In the genomic region with DNA sequence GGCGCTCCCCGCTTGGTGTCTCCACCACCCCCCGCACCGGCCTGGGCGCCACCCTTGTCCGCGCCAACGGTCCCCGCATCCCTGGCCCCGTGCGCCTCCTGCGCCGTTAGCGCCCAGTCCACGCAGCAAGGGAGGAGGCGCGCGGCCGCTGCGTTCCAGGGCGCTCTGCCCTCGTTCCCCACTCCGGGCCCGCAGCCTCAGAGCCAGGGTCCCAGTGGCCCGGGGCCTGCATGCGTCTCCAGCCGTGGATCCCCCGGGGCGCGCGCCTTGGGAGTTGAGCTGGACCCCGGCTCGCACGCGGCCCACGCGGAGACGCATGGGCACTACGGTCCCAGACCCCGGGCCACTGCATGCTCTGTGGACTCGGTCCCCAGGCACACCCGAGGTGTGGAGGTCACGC, we compare ENCODE assay signal across 2 cellular contexts.
A peak's percentile ranks its signal among the peaks of the same experiment; 100 is the strongest.
TF ChIP-seq lines count a peak whose summit lies in the region.

No MANE protein-coding gene starts in this region.

TF ChIP-seq in GM23338, 12 proteins besides CTCF, POLR2A, EP300 and RAD21:
- TF ChIP-seq NANOG (IDR thresholded peaks at IDR 0.05; ENCODE audit: borderline replicate concordance), result no peak
- TF ChIP-seq, protein P1, sequence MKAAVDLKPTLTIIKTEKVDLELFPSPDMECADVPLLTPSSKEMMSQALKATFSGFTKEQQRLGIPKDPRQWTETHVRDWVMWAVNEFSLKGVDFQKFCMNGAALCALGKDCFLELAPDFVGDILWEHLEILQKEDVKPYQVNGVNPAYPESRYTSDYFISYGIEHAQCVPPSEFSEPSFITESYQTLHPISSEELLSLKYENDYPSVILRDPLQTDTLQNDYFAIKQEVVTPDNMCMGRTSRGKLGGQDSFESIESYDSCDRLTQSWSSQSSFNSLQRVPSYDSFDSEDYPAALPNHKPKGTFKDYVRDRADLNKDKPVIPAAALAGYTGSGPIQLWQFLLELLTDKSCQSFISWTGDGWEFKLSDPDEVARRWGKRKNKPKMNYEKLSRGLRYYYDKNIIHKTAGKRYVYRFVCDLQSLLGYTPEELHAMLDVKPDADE (IDR thresholded peaks at IDR 0.05), result no peak
- TF ChIP-seq EZH2phosphoT487 (IDR thresholded peaks at IDR 0.05; ENCODE audit: unreplicated experiment), result no peak
- no peak for TF ChIP-seq STAT1 (IDR thresholded peaks at IDR 0.05; ENCODE audit: unreplicated experiment)
- TF ChIP-seq ZNF331 (CRISPR knock-in tag; IDR thresholded peaks at IDR 0.05; ENCODE audit: low read depth), result no peak
- TF ChIP-seq POLR2AphosphoS5 (IDR thresholded peaks at IDR 0.05; ENCODE audit: low read depth), result no peak
- no peak for TF ChIP-seq JUNB (IDR thresholded peaks at IDR 0.05; ENCODE audit: unreplicated experiment)
- TF ChIP-seq, protein P2, sequence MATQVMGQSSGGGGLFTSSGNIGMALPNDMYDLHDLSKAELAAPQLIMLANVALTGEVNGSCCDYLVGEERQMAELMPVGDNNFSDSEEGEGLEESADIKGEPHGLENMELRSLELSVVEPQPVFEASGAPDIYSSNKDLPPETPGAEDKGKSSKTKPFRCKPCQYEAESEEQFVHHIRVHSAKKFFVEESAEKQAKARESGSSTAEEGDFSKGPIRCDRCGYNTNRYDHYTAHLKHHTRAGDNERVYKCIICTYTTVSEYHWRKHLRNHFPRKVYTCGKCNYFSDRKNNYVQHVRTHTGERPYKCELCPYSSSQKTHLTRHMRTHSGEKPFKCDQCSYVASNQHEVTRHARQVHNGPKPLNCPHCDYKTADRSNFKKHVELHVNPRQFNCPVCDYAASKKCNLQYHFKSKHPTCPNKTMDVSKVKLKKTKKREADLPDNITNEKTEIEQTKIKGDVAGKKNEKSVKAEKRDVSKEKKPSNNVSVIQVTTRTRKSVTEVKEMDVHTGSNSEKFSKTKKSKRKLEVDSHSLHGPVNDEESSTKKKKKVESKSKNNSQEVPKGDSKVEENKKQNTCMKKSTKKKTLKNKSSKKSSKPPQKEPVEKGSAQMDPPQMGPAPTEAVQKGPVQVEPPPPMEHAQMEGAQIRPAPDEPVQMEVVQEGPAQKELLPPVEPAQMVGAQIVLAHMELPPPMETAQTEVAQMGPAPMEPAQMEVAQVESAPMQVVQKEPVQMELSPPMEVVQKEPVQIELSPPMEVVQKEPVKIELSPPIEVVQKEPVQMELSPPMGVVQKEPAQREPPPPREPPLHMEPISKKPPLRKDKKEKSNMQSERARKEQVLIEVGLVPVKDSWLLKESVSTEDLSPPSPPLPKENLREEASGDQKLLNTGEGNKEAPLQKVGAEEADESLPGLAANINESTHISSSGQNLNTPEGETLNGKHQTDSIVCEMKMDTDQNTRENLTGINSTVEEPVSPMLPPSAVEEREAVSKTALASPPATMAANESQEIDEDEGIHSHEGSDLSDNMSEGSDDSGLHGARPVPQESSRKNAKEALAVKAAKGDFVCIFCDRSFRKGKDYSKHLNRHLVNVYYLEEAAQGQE (IDR thresholded peaks at IDR 0.05; ENCODE audit: unreplicated experiment), result no peak
- no peak for TF ChIP-seq CREB1 (CRISPR knock-in tag; IDR thresholded peaks at IDR 0.05; ENCODE audit: low read depth)
- TF ChIP-seq ZNF114 (CRISPR knock-in tag; IDR thresholded peaks at IDR 0.05), result no peak

TF ChIP-seq in K562, 482 proteins besides CTCF, POLR2A, EP300 and RAD21:
- TF ChIP-seq, protein P3, sequence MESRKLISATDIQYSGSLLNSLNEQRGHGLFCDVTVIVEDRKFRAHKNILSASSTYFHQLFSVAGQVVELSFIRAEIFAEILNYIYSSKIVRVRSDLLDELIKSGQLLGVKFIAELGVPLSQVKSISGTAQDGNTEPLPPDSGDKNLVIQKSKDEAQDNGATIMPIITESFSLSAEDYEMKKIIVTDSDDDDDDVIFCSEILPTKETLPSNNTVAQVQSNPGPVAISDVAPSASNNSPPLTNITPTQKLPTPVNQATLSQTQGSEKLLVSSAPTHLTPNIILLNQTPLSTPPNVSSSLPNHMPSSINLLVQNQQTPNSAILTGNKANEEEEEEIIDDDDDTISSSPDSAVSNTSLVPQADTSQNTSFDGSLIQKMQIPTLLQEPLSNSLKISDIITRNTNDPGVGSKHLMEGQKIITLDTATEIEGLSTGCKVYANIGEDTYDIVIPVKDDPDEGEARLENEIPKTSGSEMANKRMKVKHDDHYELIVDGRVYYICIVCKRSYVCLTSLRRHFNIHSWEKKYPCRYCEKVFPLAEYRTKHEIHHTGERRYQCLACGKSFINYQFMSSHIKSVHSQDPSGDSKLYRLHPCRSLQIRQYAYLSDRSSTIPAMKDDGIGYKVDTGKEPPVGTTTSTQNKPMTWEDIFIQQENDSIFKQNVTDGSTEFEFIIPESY (CRISPR knock-in tag; IDR thresholded peaks at IDR 0.05), result peak; percentile 90
- TF ChIP-seq, protein P4, sequence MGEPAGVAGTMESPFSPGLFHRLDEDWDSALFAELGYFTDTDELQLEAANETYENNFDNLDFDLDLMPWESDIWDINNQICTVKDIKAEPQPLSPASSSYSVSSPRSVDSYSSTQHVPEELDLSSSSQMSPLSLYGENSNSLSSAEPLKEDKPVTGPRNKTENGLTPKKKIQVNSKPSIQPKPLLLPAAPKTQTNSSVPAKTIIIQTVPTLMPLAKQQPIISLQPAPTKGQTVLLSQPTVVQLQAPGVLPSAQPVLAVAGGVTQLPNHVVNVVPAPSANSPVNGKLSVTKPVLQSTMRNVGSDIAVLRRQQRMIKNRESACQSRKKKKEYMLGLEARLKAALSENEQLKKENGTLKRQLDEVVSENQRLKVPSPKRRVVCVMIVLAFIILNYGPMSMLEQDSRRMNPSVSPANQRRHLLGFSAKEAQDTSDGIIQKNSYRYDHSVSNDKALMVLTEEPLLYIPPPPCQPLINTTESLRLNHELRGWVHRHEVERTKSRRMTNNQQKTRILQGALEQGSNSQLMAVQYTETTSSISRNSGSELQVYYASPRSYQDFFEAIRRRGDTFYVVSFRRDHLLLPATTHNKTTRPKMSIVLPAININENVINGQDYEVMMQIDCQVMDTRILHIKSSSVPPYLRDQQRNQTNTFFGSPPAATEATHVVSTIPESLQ (CRISPR knock-in tag; IDR thresholded peaks at IDR 0.05), result no peak
- TF ChIP-seq RBFOX2 (IDR thresholded peaks at IDR 0.05; ENCODE audit: low read depth, low read length), result no peak
- no peak for TF ChIP-seq RBM22 (IDR thresholded peaks at IDR 0.05; ENCODE audit: low read depth, low read length, poor library complexity, severe bottlenecking)
- no peak for TF ChIP-seq ZNF41 (CRISPR knock-in tag; conservative IDR thresholded peaks at IDR 0.05)
- peak; percentile 46 for TF ChIP-seq POLR2G (IDR thresholded peaks at IDR 0.05; ENCODE audit: low read depth, low read length)
